ENCODE assay signal across 8 cellular contexts in genomic region chr1:224644553-224645154, GRCh38.
DNase-seq lines count a peak whose midpoint lies in the region; ATAC-seq and TF ChIP-seq lines count a peak whose summit lies in the region.

No MANE protein-coding gene starts in this region.

- ATAC-seq in HG02852 (IDR thresholded peaks at IDR 0.05; ENCODE audit: unreplicated experiment), result peak; percentile 65

- TF ChIP-seq CTCF in choroid plexus epithelial cell (conservative IDR thresholded peaks at IDR 0.05; ENCODE audit: low read depth, low read length), result peak; percentile 94

- no peak overlapping the region for H3K4me3 ChIP-seq in choroid plexus epithelial cell (ENCODE audit: low read depth, low read length)

- DNase-seq in SIG-M5 treated with dmso at 0.1 percent for 504 hours (lab: John Stamatoyannopoulos, UW; ENCODE audit: unreplicated experiment) (peak; percentile 35), SIG-M5 (lab: John Stamatoyannopoulos, UW) (no peak), NCI-H2227 treated with DMSO at 0.1 percent for 48 hours (lab: John Stamatoyannopoulos, UW) (peak; percentile 33), choroid plexus epithelial cell (ENCODE audit: low read depth) (peak; percentile 68), medulla oblongata (ENCODE audit: extremely low spot score) (peak; percentile 65)
- peak; percentile 38 for DNase-seq in activated CD4-positive, alpha-beta T cell treated with anti-CD3 and anti-CD28 coated beads for 24 hours (ENCODE audit: low read depth in 2 of 2)
- DNase-seq in stimulated activated CD8-positive, alpha-beta memory T cell treated with anti-CD3 and anti-CD28 coated beads, Interleukin-4, amount 100 ng/mL, for 4 hours (ENCODE audit: low read depth in 2 of 2, low spot score in 1 of 2), result peak; percentile 13 to 20
